In genomic region chr6:157800420-157801237, GRCh38 we compare ENCODE assay signal across 9 cellular contexts. TPM values are rescaled to one million over a fixed set of nuclear protein-coding genes. Genes with fewer than 3 reads are reported as not detected.
DNase-seq lines count a peak whose midpoint lies in the region; ATAC-seq and TF ChIP-seq lines count a peak whose summit lies in the region.
"Had no signal": no experiment of that assay in that cellular context is flagged by ENCODE, and none has a peak within 500 bp of the region (broad histone marks: within the 10 kb centered on the region; RNA-seq: fewer than 3 reads in every experiment).

No MANE protein-coding gene starts in this region.

- peaks cover 15% of the 10 kb centered on the region for H3K36me3 Mint-ChIP-seq in activated CD4-positive, alpha-beta memory T cell treated with anti-CD3 and anti-CD28 coated beads for 36 hours
- H3K36me3 Mint-ChIP-seq in CD8-positive, alpha-beta memory T cell = peaks cover 0 to 2% (median 0%) of the 10 kb centered on the region in 3 donors

- TF ChIP-seq CTCF in WERI-Rb-1 (IDR thresholded peaks at IDR 0.05; ENCODE audit: low read depth, low read length) = no peak

- intact Hi-C loops in activated CD4-positive, alpha-beta memory T cell treated with anti-CD3 and anti-CD28 coated beads for 36 hours (cut with micrococcal nuclease) = loop anchor here (1.0 kb wide), 3 partner anchors 24 to 36 kb away; no protein-coding TSS in a partner anchor

- H3K27ac ChIP-seq in CD8-positive, alpha-beta memory T cell (ENCODE audit: low read depth, low read length) = no peak overlapping the region
- H3K27ac ChIP-seq in WERI-Rb-1 = no peak overlapping the region
- H3K27ac ChIP-seq: VCaP had no signal

- no peaks in the 10 kb centered on the region for H3K9me3 ChIP-seq in CD8-positive, alpha-beta memory T cell (ENCODE audit: low read length)
- no peaks in the 10 kb centered on the region for H3K9me3 ChIP-seq in WERI-Rb-1 (ENCODE audit: severe bottlenecking)

- no peak overlapping the region for H3K4me3 ChIP-seq in CD8-positive, alpha-beta memory T cell (ENCODE audit: low read length)
- H3K4me3 ChIP-seq in WERI-Rb-1 (ENCODE audit: low read depth, low read length) = no peak overlapping the region

- DNase-seq in activated CD8-positive, alpha-beta memory T cell treated with anti-CD3 and anti-CD28 coated beads for 24 hours = peak; percentile 75
- DNase-seq in activated CD8-positive, alpha-beta memory T cell treated with anti-CD3 and anti-CD28 coated beads, Interleukin-2, amount 50 U/mL, for 48 hours = no peak
- peak; percentile 71 for DNase-seq in activated CD4-positive, alpha-beta memory T cell treated with anti-CD3 and anti-CD28 coated beads for 36 hours
- peak; percentile 63 for DNase-seq in stimulated activated CD4-positive, alpha-beta T cell treated with anti-CD3 and anti-CD28 coated beads, Interleukin-4, amount 100 ng/mL, for 24 hours
- no peak for DNase-seq in CD8-positive, alpha-beta memory T cell
- DNase-seq in WERI-Rb-1 (no peak), GF-D8 (lab: John Stamatoyannopoulos, UW) (no peak)

- no peaks in the 10 kb centered on the region for H3K36me3 ChIP-seq in CD8-positive, alpha-beta memory T cell (ENCODE audit: insufficient read depth, low read length)
- no peaks in the 10 kb centered on the region for H3K36me3 ChIP-seq in WERI-Rb-1

- peaks cover 60% of the 10 kb centered on the region for H3K4me1 Mint-ChIP-seq in activated CD4-positive, alpha-beta memory T cell treated with anti-CD3 and anti-CD28 coated beads for 36 hours (ENCODE audit: low read depth)
- peaks cover 0 to 6% (median 6%) of the 10 kb centered on the region in 3 donors for H3K4me1 Mint-ChIP-seq in CD8-positive, alpha-beta memory T cell

- H3K4me1 ChIP-seq in CD8-positive, alpha-beta memory T cell (ENCODE audit: insufficient read depth, low read length) = no peaks in the 10 kb centered on the region

- H3K27me3 ChIP-seq in CD8-positive, alpha-beta memory T cell (ENCODE audit: insufficient read depth, low read length, poor library complexity, severe bottlenecking) = no peaks in the 10 kb centered on the region
- H3K27me3 ChIP-seq in WERI-Rb-1 (ENCODE audit: insufficient read depth, low read depth, severe bottlenecking) = no peaks in the 10 kb centered on the region

- H3K27me3 Mint-ChIP-seq in activated CD4-positive, alpha-beta memory T cell treated with anti-CD3 and anti-CD28 coated beads for 36 hours = peaks cover 13% of the 10 kb centered on the region
- peaks cover 3 to 22% of the 10 kb centered on the region in 2 donors for H3K27me3 Mint-ChIP-seq in CD8-positive, alpha-beta memory T cell

- H3K9me3 Mint-ChIP-seq in activated CD4-positive, alpha-beta memory T cell treated with anti-CD3 and anti-CD28 coated beads for 36 hours = peaks cover 18% of the 10 kb centered on the region
- no peaks in the 10 kb centered on the region for H3K9me3 Mint-ChIP-seq in CD8-positive, alpha-beta memory T cell

- ATAC-seq in HG03045 (IDR thresholded peaks at IDR 0.05; ENCODE audit: unreplicated experiment) = peak; percentile 95

- CTCF ChIA-PET in activated CD4-positive, alpha-beta memory T cell treated with anti-CD3 and anti-CD28 coated beads for 36 hours (lab: Charles Lee) = interaction anchor here (0.6 to 4.0 kb wide), 11 partner anchors 16 to 474 kb away, joined by 3 to 26 read pairs (median 4); no protein-coding TSS in a partner anchor
- CTCF ChIA-PET in CD8-positive, alpha-beta memory T cell (lab: Charles Lee) = interaction anchor here (1.2 to 1.4 kb wide), 3 partner anchors 10 to 44 kb away, joined by 3 to 6 read pairs (median 4); no protein-coding TSS in a partner anchor

- POLR2A ChIA-PET in activated CD4-positive, alpha-beta memory T cell treated with anti-CD3 and anti-CD28 coated beads for 36 hours (lab: Charles Lee) = interaction anchor here (0.6 to 2.1 kb wide), 13 partner anchors 19 to 1018 kb away, joined by 3 to 17 read pairs (median 4); partner anchors contain the start of gene SNX9
- POLR2A ChIA-PET in CD8-positive, alpha-beta memory T cell (lab: Charles Lee) = interaction anchor here (0.5 kb wide), 1 partner anchor 16 kb away, joined by 5 read pairs; no protein-coding TSS in a partner anchor

- H3K4me3 Mint-ChIP-seq in activated CD4-positive, alpha-beta memory T cell treated with anti-CD3 and anti-CD28 coated beads for 36 hours = peak overlapping the region; percentile 30
- H3K4me3 Mint-ChIP-seq in CD8-positive, alpha-beta memory T cell = no peak overlapping the region

- H3K27ac Mint-ChIP-seq in activated CD4-positive, alpha-beta memory T cell treated with anti-CD3 and anti-CD28 coated beads for 36 hours = peak overlapping the region; percentile 72
- H3K27ac Mint-ChIP-seq in CD8-positive, alpha-beta memory T cell = no peak overlapping the region

RNA-seq across cellular contexts. Expression of gene SNX9, which starts 22.4 kb away (rescaled TPM):
- 10 to 100 TPM; 59.3 to 59.7 TPM for total RNA-seq in activated CD4-positive, alpha-beta memory T cell treated with anti-CD3 and anti-CD28 coated beads for 36 hours
- 10 to 100 TPM; 60.3 to 60.5 TPM for total RNA-seq in CD8-positive, alpha-beta memory T cell
- 11.9 TPM for polyA plus RNA-seq in CD8-positive, alpha-beta memory T cell

Comparison
In these comparisons a context has a peak if more than half of its experiments do, and no peak if none do; other contexts are left out.
1. DNase-seq: peak in activated CD8-positive, alpha-beta memory T cell treated with anti-CD3 and anti-CD28 coated beads for 24 hours (single experiment), activated CD4-positive, alpha-beta memory T cell treated with anti-CD3 and anti-CD28 coated beads for 36 hours (single experiment) and stimulated activated CD4-positive, alpha-beta T cell treated with anti-CD3 and anti-CD28 coated beads, Interleukin-4, amount 100 ng/mL, for 24 hours (single experiment); none in activated CD8-positive, alpha-beta memory T cell treated with anti-CD3 and anti-CD28 coated beads, Interleukin-2, amount 50 U/mL, for 48 hours (single experiment), CD8-positive, alpha-beta memory T cell (0 of 5), WERI-Rb-1 (single experiment) and GF-D8 (single experiment).